ENCODE assay signal across 21 cellular contexts in the genomic region with DNA sequence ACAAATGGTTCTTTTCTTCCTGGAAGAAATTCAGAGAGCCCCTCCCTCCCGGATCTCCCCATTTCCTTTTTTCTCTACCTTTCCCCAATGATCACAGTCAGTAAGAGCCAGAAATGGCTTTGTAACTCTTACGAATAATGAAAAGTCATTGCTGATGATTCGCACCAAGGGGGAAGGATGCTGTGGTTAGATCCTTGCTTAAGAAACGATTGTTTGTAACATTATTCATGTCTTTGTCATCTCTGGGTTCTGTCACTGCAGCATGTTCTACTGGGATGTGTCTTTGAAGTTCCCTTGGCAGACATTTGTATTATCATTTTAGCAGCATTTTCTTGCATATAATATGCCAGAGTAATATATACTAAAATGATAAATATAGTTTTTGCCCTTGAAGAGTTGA.
A peak's percentile ranks its signal among the peaks of the same experiment; 100 is the strongest.
DNase-seq lines count a peak whose midpoint lies in the region; TF ChIP-seq lines count a peak whose summit lies in the region.
"Had no signal": no experiment of that assay in that cellular context is flagged by ENCODE, and none has a peak within 500 bp of the region (broad histone marks: within the 10 kb centered on the region; RNA-seq: fewer than 3 reads in every experiment).

No MANE protein-coding gene starts in this region.

- H3K4me2 ChIP-seq in smooth muscle cell = no peak overlapping the region

- H2AFZ ChIP-seq in ACC112 (ENCODE audit: low read length, unreplicated experiment) (no peak overlapping the region), smooth muscle cell (ENCODE audit: low read depth) (no peak overlapping the region)

- H3K79me2 ChIP-seq in ACC112 (ENCODE audit: control insufficient read depth, insufficient read depth, low read length, unreplicated experiment) (no peaks in the 10 kb centered on the region), smooth muscle cell (ENCODE audit: low read depth) (no peaks in the 10 kb centered on the region)

- WGBS in smooth muscle cell (ENCODE audit: low lambda C conversion rate) = 59% methylated on average over 4 of the region's 4 CpGs

- H3K27me3 ChIP-seq in ACC112 (ENCODE audit: insufficient read depth, low read length) (no peaks in the 10 kb centered on the region), smooth muscle cell (ENCODE audit: low read depth) (no peaks in the 10 kb centered on the region)
- H3K27me3 ChIP-seq: SJSA1, testis had no signal

- peaks cover 9% of the 10 kb centered on the region for H3K4me1 ChIP-seq in ACC112 (ENCODE audit: control insufficient read depth, insufficient read depth, low read length, unreplicated experiment)
- no peaks in the 10 kb centered on the region for H3K4me1 ChIP-seq in smooth muscle cell (ENCODE audit: low read depth)
- H3K4me1 ChIP-seq: Caco-2, SJSA1, testis had no signal

- H3K27ac ChIP-seq in ACC112 (ENCODE audit: low read depth, low read length) (peak overlapping the region; percentile 46), smooth muscle cell (ENCODE audit: low read depth) (no peak overlapping the region)
- H3K27ac ChIP-seq: coronary artery, SJSA1, testis had no signal

- no peak overlapping the region for H3K27ac Mint-ChIP-seq in progenitor cell of endocrine pancreas
- H3K27ac Mint-ChIP-seq: activated CD4-positive, alpha-beta memory T cell treated with anti-CD3 and anti-CD28 coated beads for 36 hours; activated T-cell treated with anti-CD3 and anti-CD28 coated beads, Interleukin-2, amount 50 U/mL, for 72 hours; nephron had no signal

- H3F3A ChIP-seq in smooth muscle cell (ENCODE audit: low read depth) = no peaks in the 10 kb centered on the region

- H3K9me3 ChIP-seq in smooth muscle cell (replicated peaks; ENCODE audit: low read depth) = no peaks in the 10 kb centered on the region
- H3K9me3 ChIP-seq: Caco-2, SJSA1, testis had no signal

- H3K4me3 ChIP-seq in ACC112 (ENCODE audit: low read depth, low read length) = no peak overlapping the region
- H3K4me3 ChIP-seq in fibroblast of villous mesenchyme (ENCODE audit: low read depth, low read length) = no peak overlapping the region
- H3K4me3 ChIP-seq in smooth muscle cell = no peak overlapping the region
- H3K4me3 ChIP-seq: coronary artery, lung, SJSA1, testis had no signal

- TF ChIP-seq CTCF in fibroblast of villous mesenchyme (IDR thresholded peaks at IDR 0.05; ENCODE audit: insufficient read depth, low read depth, low read length) (no peak), smooth muscle cell (IDR thresholded peaks at IDR 0.05; ENCODE audit: borderline replicate concordance, insufficient read depth, poor library complexity, severe bottlenecking) (no peak), progenitor cell of endocrine pancreas (IDR thresholded peaks at IDR 0.05; ENCODE audit: unreplicated experiment) (no peak)

- no peaks in the 10 kb centered on the region for H4K20me1 ChIP-seq in smooth muscle cell (ENCODE audit: low read depth)

- DNase-seq in HT1080 (ENCODE audit: low read depth) = peak; percentile 77
- DNase-seq in SW480 (ENCODE audit: low spot score) = peak; percentile 5
- peak; percentile 8 for DNase-seq in fibroblast of villous mesenchyme (ENCODE audit: low read depth)
- no peak for DNase-seq in smooth muscle cell (lab: John Stamatoyannopoulos, UW; ENCODE audit: unreplicated experiment)
- DNase-seq in progenitor cell of endocrine pancreas (ENCODE audit: low spot score, unreplicated experiment) = no peak
- DNase-seq in OCI-M2 (lab: John Stamatoyannopoulos, UW; ENCODE audit: unreplicated experiment) = no peak
- no peak for DNase-seq in cortex of kidney (lab: John Stamatoyannopoulos, UW)
- DNase-seq: ACHN; activated CD4-positive, alpha-beta memory T cell treated with anti-CD3 and anti-CD28 coated beads for 36 hours; activated T-cell treated with anti-CD3 and anti-CD28 coated beads, Interleukin-2, amount 50 U/mL, for 72 hours; Caco-2; NCI-H146; NCI-H446; retina; stimulated activated CD4-positive, alpha-beta T cell treated with anti-CD3 and anti-CD28 coated beads, Interleukin-1b, Interleukin-23, amount 100 ng/mL, for 48 hours; testis had no signal

- H3K27me3 Mint-ChIP-seq in progenitor cell of endocrine pancreas = no peaks in the 10 kb centered on the region

- no peak overlapping the region for H3K9ac ChIP-seq in smooth muscle cell (ENCODE audit: low read depth)

- H3K36me3 ChIP-seq in ACC112 (ENCODE audit: insufficient read depth, low read length) = no peaks in the 10 kb centered on the region
- H3K36me3 ChIP-seq in smooth muscle cell (ENCODE audit: low read depth) = no peaks in the 10 kb centered on the region
- H3K36me3 ChIP-seq: SJSA1 had no signal

- no peak overlapping the region for H3K4me3 Mint-ChIP-seq in progenitor cell of endocrine pancreas (ENCODE audit: low read depth)
- H3K4me3 Mint-ChIP-seq: activated CD4-positive, alpha-beta memory T cell treated with anti-CD3 and anti-CD28 coated beads for 36 hours; activated T-cell treated with anti-CD3 and anti-CD28 coated beads, Interleukin-2, amount 50 U/mL, for 72 hours; nephron had no signal

- H3K4me1 Mint-ChIP-seq in progenitor cell of endocrine pancreas (ENCODE audit: low read depth) = no peaks in the 10 kb centered on the region
- H3K4me1 Mint-ChIP-seq: nephron had no signal

- H3K9me3 Mint-ChIP-seq in progenitor cell of endocrine pancreas (ENCODE audit: low read depth) = no peaks in the 10 kb centered on the region
- H3K9me3 Mint-ChIP-seq: activated CD4-positive, alpha-beta memory T cell treated with anti-CD3 and anti-CD28 coated beads for 36 hours; activated T-cell treated with anti-CD3 and anti-CD28 coated beads, Interleukin-2, amount 50 U/mL, for 72 hours; nephron had no signal

- no peaks in the 10 kb centered on the region for H3K36me3 Mint-ChIP-seq in progenitor cell of endocrine pancreas (ENCODE audit: insufficient read depth)
- H3K36me3 Mint-ChIP-seq: activated CD4-positive, alpha-beta memory T cell treated with anti-CD3 and anti-CD28 coated beads for 36 hours had no signal

Comparison
In these comparisons a context has a peak if more than half of its experiments do, and no peak if none do; other contexts are left out.
1. DNase-seq: peak in HT1080 (single experiment), SW480 (single experiment) and fibroblast of villous mesenchyme (single experiment); none in smooth muscle cell (single experiment), progenitor cell of endocrine pancreas (single experiment), OCI-M2 (single experiment) and cortex of kidney (single experiment).